In genomic region chr16:86016201-86016965, GRCh38 we compare ENCODE assay signal across 8 cellular contexts.
DNase-seq lines count a peak whose midpoint lies in the region; ATAC-seq and TF ChIP-seq lines count a peak whose summit lies in the region.

No MANE protein-coding gene starts in this region.

- H3K9me3 ChIP-seq in lower lobe of right lung = peaks cover 6% of the 10 kb centered on the region

- H3K36me3 ChIP-seq in lower lobe of right lung = no peaks in the 10 kb centered on the region

- TF ChIP-seq CTCF in WI38 (IDR thresholded peaks at IDR 0.05; ENCODE audit: low read depth, low read length) = peak; percentile 76
- TF ChIP-seq CTCF in lower lobe of right lung (IDR thresholded peaks at IDR 0.05) = peak; percentile 73

- peaks cover 6% of the 10 kb centered on the region for H3K4me1 Mint-ChIP-seq in stimulated activated effector memory CD8-positive, alpha-beta T cell treated with anti-CD3 and anti-CD28 coated beads, Interleukin-12 subunit alpha, Interleukin-12 subunit beta, amount 100 ng/mL, for 72 hours

- peaks cover 6% of the 10 kb centered on the region for H3K4me1 ChIP-seq in lower lobe of right lung

- H3K4me3 ChIP-seq in WI38 (ENCODE audit: low read depth, low read length) (no peak overlapping the region), lower lobe of right lung (no peak overlapping the region)

- H3K4me3 Mint-ChIP-seq in stimulated activated effector memory CD8-positive, alpha-beta T cell treated with anti-CD3 and anti-CD28 coated beads, Interleukin-12 subunit alpha, Interleukin-12 subunit beta, amount 100 ng/mL, for 72 hours = no peak overlapping the region

- peaks cover 9% of the 10 kb centered on the region for H3K9me3 Mint-ChIP-seq in stimulated activated effector memory CD8-positive, alpha-beta T cell treated with anti-CD3 and anti-CD28 coated beads, Interleukin-12 subunit alpha, Interleukin-12 subunit beta, amount 100 ng/mL, for 72 hours

- peak; percentile 54 to 71 for ATAC-seq in lower lobe of right lung
- no peak for ATAC-seq in stimulated activated effector memory CD8-positive, alpha-beta T cell treated with anti-CD3 and anti-CD28 coated beads, Interleukin-12 subunit alpha, Interleukin-12 subunit beta, amount 100 ng/mL, for 72 hours
- no peak for ATAC-seq in HG02610 (IDR thresholded peaks at IDR 0.05; ENCODE audit: unreplicated experiment)

- peaks cover 21% of the 10 kb centered on the region for H3K27me3 ChIP-seq in lower lobe of right lung (ENCODE audit: low read depth)

- DNase-seq in NCI-H2196 (lab: John Stamatoyannopoulos, UW; ENCODE audit: unreplicated experiment) = peak; percentile 30
- no peak for DNase-seq in NCI-H2196 treated with DMSO at 0.1 percent for 48 hours (lab: John Stamatoyannopoulos, UW; ENCODE audit: unreplicated experiment)
- DNase-seq in NCI-H1105 (lab: John Stamatoyannopoulos, UW) = peak; percentile 42
- DNase-seq in effector CD8-positive, alpha-beta T cell (lab: John Stamatoyannopoulos, UW) = peak; percentile 5
- DNase-seq in lower lobe of right lung = no peak
- peak; percentile 14 to 57 for DNase-seq in stimulated activated effector memory CD8-positive, alpha-beta T cell treated with anti-CD3 and anti-CD28 coated beads, Interleukin-12 subunit alpha, Interleukin-12 subunit beta, amount 100 ng/mL, for 72 hours (ENCODE audit: low spot score in 2 of 2)

- H3K27ac Mint-ChIP-seq in stimulated activated effector memory CD8-positive, alpha-beta T cell treated with anti-CD3 and anti-CD28 coated beads, Interleukin-12 subunit alpha, Interleukin-12 subunit beta, amount 100 ng/mL, for 72 hours = no peak overlapping the region

- intact Hi-C loops in lower lobe of right lung (cut with DNase I) = loop anchor here (10.0 kb wide), 1 partner anchor 192 kb away; no protein-coding TSS in a partner anchor

- peaks cover 11% of the 10 kb centered on the region for H3K36me3 Mint-ChIP-seq in stimulated activated effector memory CD8-positive, alpha-beta T cell treated with anti-CD3 and anti-CD28 coated beads, Interleukin-12 subunit alpha, Interleukin-12 subunit beta, amount 100 ng/mL, for 72 hours

- H3K27ac ChIP-seq in lower lobe of right lung = no peak overlapping the region

Comparison
In these comparisons a context has a peak if more than half of its experiments do, and no peak if none do; other contexts are left out.
1. DNase-seq: peak in NCI-H2196 (single experiment), NCI-H1105 (single experiment), effector CD8-positive, alpha-beta T cell (single experiment) and stimulated activated effector memory CD8-positive, alpha-beta T cell treated with anti-CD3 and anti-CD28 coated beads, Interleukin-12 subunit alpha, Interleukin-12 subunit beta, amount 100 ng/mL, for 72 hours (2 of 2); none in NCI-H2196 treated with DMSO at 0.1 percent for 48 hours (single experiment) and lower lobe of right lung (single experiment).
2. ATAC-seq: peak in lower lobe of right lung (2 of 2); none in stimulated activated effector memory CD8-positive, alpha-beta T cell treated with anti-CD3 and anti-CD28 coated beads, Interleukin-12 subunit alpha, Interleukin-12 subunit beta, amount 100 ng/mL, for 72 hours (single experiment) and HG02610 (single experiment).